In genomic region chr6:167015302-167015701, GRCh38 we compare ENCODE assay signal across 1 cellular context.
TF ChIP-seq lines count a peak whose summit lies in the region.

No MANE protein-coding gene starts in this region.

TF ChIP-seq in HepG2, 621 proteins besides CTCF, POLR2A, EP300 and RAD21:
- TF ChIP-seq RBM22 (optimal IDR thresholded peaks at IDR 0.05; ENCODE audit: low read length) (peak; percentile 70), ZFYVE20 (CRISPR knock-in tag; IDR thresholded peaks at IDR 0.05; ENCODE audit: borderline replicate concordance, low read depth) (no peak), ZNF724P (CRISPR knock-in tag; IDR thresholded peaks at IDR 0.05; ENCODE audit: borderline replicate concordance) (no peak), ZNF562 (CRISPR knock-in tag; IDR thresholded peaks at IDR 0.05; ENCODE audit: borderline replicate concordance) (no peak)
